In the genomic region with DNA sequence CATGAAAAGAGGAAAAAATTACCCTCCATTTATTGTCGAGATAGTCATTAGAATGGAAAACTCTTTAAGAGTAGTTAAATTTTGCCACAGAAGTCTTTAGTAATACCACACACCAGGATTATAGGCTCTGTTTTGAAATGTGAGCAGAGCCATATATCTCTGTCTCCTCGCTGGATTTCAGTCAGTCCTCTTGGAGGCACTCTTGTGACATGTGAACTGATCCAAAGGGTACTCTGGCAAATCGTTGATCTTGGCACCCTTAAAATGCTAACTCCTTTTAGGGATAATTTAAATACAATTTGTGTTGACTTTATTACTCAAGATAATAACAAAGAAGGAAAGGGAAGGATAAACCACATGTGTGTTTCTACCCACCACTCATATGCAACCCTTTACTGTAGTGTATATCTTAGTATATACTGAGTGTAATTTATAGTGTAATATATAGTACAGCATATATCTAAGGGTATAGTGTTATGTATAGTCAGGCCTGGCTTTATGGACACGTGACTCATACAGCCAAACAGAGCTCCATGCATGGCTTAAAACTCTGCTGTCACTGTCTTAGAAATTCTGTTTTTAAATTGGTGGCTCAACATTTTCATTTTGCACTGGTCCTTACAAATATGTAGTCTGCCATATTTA, we compare ENCODE assay signal across 11 cellular contexts. TPM values are rescaled to one million over a fixed set of nuclear protein-coding genes. Genes with fewer than 3 reads are reported as not detected.
DNase-seq lines count a peak whose midpoint lies in the region; ATAC-seq, FAIRE-seq and TF ChIP-seq lines count a peak whose summit lies in the region.
"Had no signal": no experiment of that assay in that cellular context is flagged by ENCODE, and none has a peak within 500 bp of the region (broad histone marks: within the 10 kb centered on the region; RNA-seq: fewer than 3 reads in every experiment).

No MANE protein-coding gene starts in this region.

- H3K9ac ChIP-seq in IMR-90 (ENCODE audit: low read depth, low read length) (no peak overlapping the region), adipocyte (ENCODE audit: low read length) (no peak overlapping the region)

- H3K4ac ChIP-seq in IMR-90 (ENCODE audit: low read depth, low read length), result no peak overlapping the region

- H2BK5ac ChIP-seq in IMR-90 (ENCODE audit: low read depth, low read length, poor library complexity, severe bottlenecking), result no peak overlapping the region

- H3K36me3 ChIP-seq in IMR-90 (ENCODE audit: control insufficient read depth, insufficient read depth, low read length) (no peaks in the 10 kb centered on the region), adipocyte (ENCODE audit: control insufficient read depth, insufficient read depth, low read length, severe bottlenecking) (no peaks in the 10 kb centered on the region), prostate gland (no peaks in the 10 kb centered on the region)

- 0 out of 2 replicates have a peak, but pooled peaks have one; percentile 10 for TF ChIP-seq RAD21 in IMR-90 (IDR thresholded peaks at IDR 0.05; ENCODE audit: low read length)

- FAIRE-seq in islet of Langerhans (lab: Jason Lieb, UNC), result peak; percentile 99

- H4K8ac ChIP-seq in IMR-90 (ENCODE audit: low read depth in 2 of 2, low read length in 2 of 2), result no peak overlapping the region

- in situ Hi-C loops in IMR-90 (cut with MboI; ENCODE audit: low sequenced_read_pairs), result no loop called here

- H4K20me1 ChIP-seq in IMR-90 (ENCODE audit: insufficient read depth, low read length), result no peaks in the 10 kb centered on the region

- H3K14ac ChIP-seq in IMR-90 (replicated peaks; ENCODE audit: low read depth, low read length), result no peak overlapping the region

- H3K4me2 ChIP-seq in IMR-90 (ENCODE audit: low read depth, low read length), result no peak overlapping the region

- intact Hi-C loops in IMR-90 (cut with micrococcal nuclease), result loop anchor here (5.0 kb wide), 1 partner anchor 365 kb away; no protein-coding TSS in a partner anchor
- intact Hi-C loops in prostate gland (cut with DNase I), result no loop called here

- H2AK9ac ChIP-seq in IMR-90 (replicated peaks; ENCODE audit: low read depth, low read length, poor library complexity), result no peak overlapping the region

- no peaks in the 10 kb centered on the region for H3K79me1 ChIP-seq in IMR-90 (ENCODE audit: low read depth in 1 of 2, low read length in 2 of 2)

- H3K27ac ChIP-seq in IMR-90 (ENCODE audit: insufficient read depth, low read length) (no peak overlapping the region), prostate gland (no peak overlapping the region)

- no peak overlapping the region for H2BK120ac ChIP-seq in IMR-90 (ENCODE audit: low read depth, low read length)

- TF ChIP-seq POLR2A in IMR-90 (IDR thresholded peaks at IDR 0.05; ENCODE audit: low read depth, low read length) (no peak), prostate gland (IDR thresholded peaks at IDR 0.05) (no peak)

- H2AFZ ChIP-seq in IMR-90 (replicated peaks; ENCODE audit: low read length, poor library complexity), result no peak overlapping the region

- H3K4me1 ChIP-seq in IMR-90 (ENCODE audit: control insufficient read depth, insufficient read depth, low read length) (no peaks in the 10 kb centered on the region), adipocyte (ENCODE audit: control insufficient read depth, insufficient read depth, low read length) (no peaks in the 10 kb centered on the region), prostate gland (replicated peaks) (no peaks in the 10 kb centered on the region)

- peaks cover 2% of the 10 kb centered on the region for H3K27me3 ChIP-seq in IMR-90 (ENCODE audit: control insufficient read depth, insufficient read depth, low read length)
- no peaks in the 10 kb centered on the region for H3K27me3 ChIP-seq in adipocyte (replicated peaks; ENCODE audit: control insufficient read depth, insufficient read depth, low read length)
- H3K27me3 ChIP-seq in prostate gland (replicated peaks; ENCODE audit: insufficient read depth), result no peaks in the 10 kb centered on the region

- TF ChIP-seq CTCF in IMR-90 (conservative IDR thresholded peaks at IDR 0.05; ENCODE audit: low read depth, low read length) (0 out of 2 replicates have a peak, but pooled peaks have one; percentile 12), prostate gland (IDR thresholded peaks at IDR 0.05) (no peak)

- peak; percentile 9 for DNase-seq in AG20443 (ENCODE audit: low spot score)
- DNase-seq in IMR-90, result peak; percentile 21
- DNase-seq in adipocyte (ENCODE audit: low read depth), result peak; percentile 37
- no peak for DNase-seq in HPDE6-E6E7 (ENCODE audit: extremely low spot score)
- DNase-seq in activated CD4-positive, CD25-positive, alpha-beta regulatory T cell treated with anti-CD3 and anti-CD28 coated beads, Interleukin-2, amount 50 U/mL, for 72 hours, result no peak
- no peak for DNase-seq in activated CD4-positive, alpha-beta T cell treated with anti-CD3 and anti-CD28 coated beads, Interleukin-2, amount 50 U/mL, for 1 hour
- DNase-seq in prostate gland (ENCODE audit: low spot score), result no peak
- DNase-seq: CD8-positive, alpha-beta T cell; MM.1S had no signal

- no peak overlapping the region for H2BK20ac ChIP-seq in IMR-90 (ENCODE audit: low read depth, low read length)

- no CpG with 5 or more reads among the region's 4 CpGs for WGBS in IMR-90 (ENCODE audit: extremely low coverage in 2 of 2, insufficient read length in 1 of 2), 2 experiments
- 45% methylated on average over 4 of the region's 4 CpGs for WGBS in prostate gland

- no peak overlapping the region for H4K91ac ChIP-seq in IMR-90 (ENCODE audit: insufficient read depth, low read depth, low read length)

- BruUV-seq in IMR-90 (replicated peaks; lab: Mats Ljungman, UMichigan), result no TSS peak

- no peak overlapping the region for H2BK15ac ChIP-seq in IMR-90 (ENCODE audit: low read depth, low read length)

- H4K5ac ChIP-seq in IMR-90 (ENCODE audit: low read depth, low read length), result no peak overlapping the region

- no peak overlapping the region for H3K56ac ChIP-seq in IMR-90 (ENCODE audit: extremely low read depth, insufficient read depth, low read length)

- H2AK5ac ChIP-seq in IMR-90 (ENCODE audit: low read depth, low read length), result no peak overlapping the region

- peak; percentile 51 for ATAC-seq in IMR-90 (ENCODE audit: low read depth)
- ATAC-seq: CD8-positive, alpha-beta T cell; stimulated activated effector memory CD8-positive, alpha-beta T cell treated with anti-CD3 and anti-CD28 coated beads, Interleukin-12 subunit alpha, Interleukin-12 subunit beta, amount 100 ng/mL, for 72 hours had no signal

- POLR2A ChIA-PET in IMR-90 (lab: Charles Lee; ENCODE audit: unreplicated experiment), result no interaction called here

- H3K9me3 ChIP-seq in IMR-90 (ENCODE audit: control insufficient read depth, insufficient read depth, low read length) (no peaks in the 10 kb centered on the region), adipocyte (ENCODE audit: control insufficient read depth, low read length) (peaks cover 7% of the 10 kb centered on the region), prostate gland (no peaks in the 10 kb centered on the region)

- H3K4me3 ChIP-seq in IMR-90 (ENCODE audit: insufficient read depth, low read depth, low read length), result no peak overlapping the region
- H3K4me3 ChIP-seq in adipocyte (ENCODE audit: low read length), result no peak overlapping the region
- H3K4me3 ChIP-seq in prostate gland, result no peak overlapping the region

- H3K18ac ChIP-seq in IMR-90 (ENCODE audit: low read depth, low read length), result no peak overlapping the region

- CTCF ChIA-PET in IMR-90 (lab: Yijun Ruan, JAX), result no interaction called here

- H3K9me1 ChIP-seq in IMR-90 (ENCODE audit: insufficient read depth, low read length), result no peaks in the 10 kb centered on the region

- dilution Hi-C loops in IMR-90 (cut with HindIII; ENCODE audit: low sequenced_read_pairs, unreplicated experiment), result no loop called here

- no peak overlapping the region for H3K23ac ChIP-seq in IMR-90 (ENCODE audit: low read depth, low read length)

TF ChIP-seq in IMR-90, 13 proteins besides CTCF, POLR2A, EP300 and RAD21:
- TF ChIP-seq ELK1 (IDR thresholded peaks at IDR 0.05; ENCODE audit: borderline replicate concordance, low read depth, low read length) (no peak), CHD1 (IDR thresholded peaks at IDR 0.05; ENCODE audit: low read depth, low read length) (no peak), RFX5 (IDR thresholded peaks at IDR 0.05; ENCODE audit: low read depth, low read length) (no peak), MAZ (IDR thresholded peaks at IDR 0.05; ENCODE audit: borderline replicate concordance, low read depth, low read length) (no peak), BHLHE40 (IDR thresholded peaks at IDR 0.05; ENCODE audit: low read depth, low read length) (no peak), NFE2L2 (IDR thresholded peaks at IDR 0.05; ENCODE audit: low read depth, low read length) (no peak), RCOR1 (IDR thresholded peaks at IDR 0.05; ENCODE audit: insufficient replicate concordance, low read length) (no peak), FOS (IDR thresholded peaks at IDR 0.05; ENCODE audit: low read depth, low read length) (no peak)

RNA-seq across cellular contexts. Expression of gene KPNA4, which starts 12.3 kb away (rescaled TPM):
- total RNA-seq in IMR-90 (2012; rRNA removed), result 46.1 and 57.8 TPM in 2 replicates
- 11.0 and 12.9 TPM in 2 replicates for polyA plus RNA-seq in IMR-90 (2012; rRNA removed)
- polyA plus RNA-seq in IMR-90 (2012; cell fraction: cytosol; rRNA removed), result 2.6 and 4.2 TPM in 2 replicates
- polyA plus RNA-seq in IMR-90 (2012; cell fraction: nucleus; rRNA removed; ENCODE audit: low replicate concordance), result 1.5 and 8.4 TPM in 2 replicates
- total RNA-seq in prostate gland, result 10 to 100 TPM; 19.5 to 29.2 TPM

Comparison
In these comparisons a context has a peak if more than half of its experiments do, and no peak if none do; other contexts are left out.
1. DNase-seq: peak in AG20443 (single experiment), IMR-90 (single experiment) and adipocyte (single experiment); none in HPDE6-E6E7 (single experiment), activated CD4-positive, CD25-positive, alpha-beta regulatory T cell treated with anti-CD3 and anti-CD28 coated beads, Interleukin-2, amount 50 U/mL, for 72 hours (single experiment), activated CD4-positive, alpha-beta T cell treated with anti-CD3 and anti-CD28 coated beads, Interleukin-2, amount 50 U/mL, for 1 hour (single experiment) and prostate gland (single experiment).